Comparison of ENCODE assay signal across 8 cellular contexts in genomic region chr6:57324538-57324937, GRCh38. TPM values are rescaled to one million over a fixed set of nuclear protein-coding genes. Genes with fewer than 3 reads are reported as not detected.
DNase-seq lines count a peak whose midpoint lies in the region; ATAC-seq and TF ChIP-seq lines count a peak whose summit lies in the region.

No MANE protein-coding gene starts in this region.

- H3K4me1 Mint-ChIP-seq in progenitor cell of endocrine pancreas (ENCODE audit: low read depth), result peaks cover 1% of the 10 kb centered on the region

- no peak overlapping the region for H3K27ac Mint-ChIP-seq in progenitor cell of endocrine pancreas

- peaks cover 33% of the 10 kb centered on the region for H3K36me3 ChIP-seq in H7 (replicated peaks; ENCODE audit: control insufficient read depth, insufficient read depth, low read length)

- H3K4me3 Mint-ChIP-seq in progenitor cell of endocrine pancreas (ENCODE audit: low read depth), result no peak overlapping the region

- DNase-seq in DMS153 treated with DMSO at 0.1 percent for 48 hours (lab: John Stamatoyannopoulos, UW; ENCODE audit: unreplicated experiment), result peak; percentile 2
- DNase-seq in DMS153 (lab: John Stamatoyannopoulos, UW), result no peak
- peak; percentile 3 for DNase-seq in NCI-H1105 (lab: John Stamatoyannopoulos, UW)
- DNase-seq in central memory CD4-positive, alpha-beta T cell, result peak; percentile 8
- DNase-seq in progenitor cell of endocrine pancreas (ENCODE audit: low spot score, unreplicated experiment), result no peak
- DNase-seq in H7, result no peak

- peak; percentile 60 for TF ChIP-seq CTCF in progenitor cell of endocrine pancreas (IDR thresholded peaks at IDR 0.05; ENCODE audit: unreplicated experiment)

- ATAC-seq in HG02981 (IDR thresholded peaks at IDR 0.05; ENCODE audit: unreplicated experiment), result no peak
- ATAC-seq in HG03342 (IDR thresholded peaks at IDR 0.05; ENCODE audit: unreplicated experiment), result no peak

- peaks cover 23% of the 10 kb centered on the region for H3K9me3 Mint-ChIP-seq in progenitor cell of endocrine pancreas (ENCODE audit: low read depth)

- H3K4me3 ChIP-seq in H7 (ENCODE audit: insufficient read depth, low read depth, low read length), result no peak overlapping the region

- H3K36me3 Mint-ChIP-seq in progenitor cell of endocrine pancreas (ENCODE audit: insufficient read depth), result peaks cover 48% of the 10 kb centered on the region

- H3K27me3 Mint-ChIP-seq in progenitor cell of endocrine pancreas, result no peaks in the 10 kb centered on the region

- H3K27me3 ChIP-seq in H7 (ENCODE audit: control insufficient read depth, insufficient read depth, low read length), result no peaks in the 10 kb centered on the region

RNA-seq across cellular contexts. Expression of gene PRIM2, which starts 7.1 kb away (rescaled TPM):
- total RNA-seq in progenitor cell of endocrine pancreas, result 26.2 and 27.7 TPM in 2 replicates
- total RNA-seq in H7 (2014; rRNA removed; shearing (Covaris generic)), result 66.1 and 69.2 TPM in 2 replicates

Comparison
In these comparisons a context has a peak if more than half of its experiments do, and no peak if none do; other contexts are left out.
1. DNase-seq: peak in DMS153 treated with DMSO at 0.1 percent for 48 hours (single experiment), NCI-H1105 (single experiment) and central memory CD4-positive, alpha-beta T cell (single experiment); none in DMS153 (single experiment), progenitor cell of endocrine pancreas (single experiment) and H7 (single experiment).